ENCODE assay signal across 16 cellular contexts in the genomic region with DNA sequence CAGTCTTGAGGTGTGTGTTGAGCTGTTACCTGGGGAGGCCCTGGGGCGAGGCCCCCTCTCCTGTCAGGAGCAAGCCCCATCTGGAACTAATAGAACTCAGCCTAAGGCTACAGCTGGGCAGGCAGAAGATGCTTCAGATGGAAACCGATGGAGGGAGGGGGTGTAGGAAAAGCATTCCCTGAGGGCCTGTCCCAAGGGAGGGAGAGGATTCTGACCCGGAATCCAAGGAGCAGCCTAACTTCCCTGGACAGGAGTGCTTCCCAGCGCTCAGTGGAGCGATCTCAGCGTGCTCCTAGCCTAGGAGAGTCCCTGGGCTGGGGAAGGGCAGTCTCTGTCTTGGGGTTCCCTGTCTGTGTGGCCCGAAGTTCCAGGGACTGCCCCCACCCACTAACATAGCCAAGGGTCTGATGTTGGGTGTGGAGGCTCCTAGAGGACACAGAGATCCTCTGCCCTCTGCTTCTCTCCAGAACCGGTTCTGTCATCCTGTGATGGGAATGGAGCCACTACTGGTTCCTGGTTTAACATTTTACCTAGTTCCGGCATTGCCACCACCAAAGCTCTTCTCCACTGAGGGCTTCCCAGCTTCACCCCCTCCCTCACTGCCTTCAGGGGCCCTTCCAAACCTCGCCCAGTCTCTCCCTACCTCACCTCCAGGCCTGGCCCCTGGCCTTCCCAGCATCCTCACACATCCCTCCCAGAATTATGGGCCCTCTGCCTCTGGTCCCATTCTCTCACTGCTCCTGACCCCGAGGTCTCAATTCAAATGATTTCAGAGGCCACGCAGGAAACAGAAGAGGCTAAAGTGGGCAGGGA. TPM values are rescaled to one million over a fixed set of nuclear protein-coding genes. Genes with fewer than 3 reads are reported as not detected.
DNase-seq lines count a peak whose midpoint lies in the region; ATAC-seq and TF ChIP-seq lines count a peak whose summit lies in the region.
"Had no signal": no experiment of that assay in that cellular context is flagged by ENCODE, and none has a peak within 500 bp of the region (broad histone marks: within the 10 kb centered on the region; RNA-seq: fewer than 3 reads in every experiment).

No MANE protein-coding gene starts in this region.

- no peak for TF ChIP-seq EP300 in transverse colon (IDR thresholded peaks at IDR 0.05; ENCODE audit: low read depth)

- no peaks in the 10 kb centered on the region for H3K9me3 ChIP-seq in transverse colon
- H3K9me3 ChIP-seq: Caco-2 had no signal

- H3K36me3 ChIP-seq in mesendoderm (ENCODE audit: control insufficient read depth, insufficient read depth, low read length): no peaks in the 10 kb centered on the region
- no peaks in the 10 kb centered on the region for H3K36me3 ChIP-seq in transverse colon
- H3K36me3 ChIP-seq: gastroesophageal sphincter had no signal

- in situ Hi-C loops in transverse colon (cut with MboI; ENCODE audit: low pct_ligation_motif_present in 1 of 4, low pct_unique_long_range_greater_than_20kb in 1 of 4, low sequenced_read_pairs in 3 of 4): no loop called here

- ATAC-seq in SK-N-SH treated with all-trans-retinoic acid at 6 μM for 48 hours: peak; percentile 58
- no peak for ATAC-seq in GM21529 (IDR thresholded peaks at IDR 0.05; ENCODE audit: unreplicated experiment)
- ATAC-seq: gastroesophageal sphincter, left colon had no signal

- H3K18ac ChIP-seq in mesendoderm (ENCODE audit: low read length): no peak overlapping the region

- H3K4me1 ChIP-seq in mesendoderm (ENCODE audit: control insufficient read depth, low read depth, low read length) (no peaks in the 10 kb centered on the region), transverse colon (no peaks in the 10 kb centered on the region)
- H3K4me1 ChIP-seq: gastroesophageal sphincter had no signal

- no peaks in the 10 kb centered on the region for H3K79me1 ChIP-seq in mesendoderm (ENCODE audit: low read length)

- no peak overlapping the region for H3K9ac ChIP-seq in mesendoderm (ENCODE audit: low read length)

- no peak for TF ChIP-seq POLR2A in transverse colon (IDR thresholded peaks at IDR 0.05)

- DNase-seq in AG10803 (ENCODE audit: low read depth) (peak; percentile 15), HFF-Myc (ENCODE audit: extremely low read depth, low read depth) (peak; percentile 32), mesendoderm (no peak), caudate nucleus (lab: John Stamatoyannopoulos, UW) (no peak), epidermal melanocyte (ENCODE audit: insufficient read length, low spot score) (no peak), transverse colon (no peak)
- DNase-seq: activated CD4-positive, alpha-beta T cell treated with anti-CD3 and anti-CD28 coated beads, Interleukin-2, amount 50 U/mL, for 4 hours; activated naive CD4-positive, alpha-beta T cell treated with anti-CD3 and anti-CD28 coated beads, Interleukin-2, amount 10 ng/mL, durations not matched to agents 7 days and 5 days; left colon; RPMI8226; SW 1271 had no signal

- no peak overlapping the region for H3K4me2 ChIP-seq in mesendoderm (ENCODE audit: low read length)

- intact Hi-C loops in transverse colon (cut with DNase I; ENCODE audit: low total_unique reads): no loop called here

- H2BK120ac ChIP-seq in mesendoderm (ENCODE audit: low read depth, low read length): no peak overlapping the region

- no CpG with 5 or more reads among the region's 12 CpGs for WGBS in mesendoderm (ENCODE audit: extremely low coverage, insufficient coverage, low lambda C conversion rate)
- 68% methylated on average over 12 of the region's 12 CpGs; no CpG with 5 or more reads in 1 of the 2 donors for WGBS in transverse colon (ENCODE audit: low coverage in 1 of 2), 2 donors

- no peak overlapping the region for H4K5ac ChIP-seq in mesendoderm (ENCODE audit: low read length)

- H3K4me3 ChIP-seq in AG10803 (ENCODE audit: low read length): no peak overlapping the region
- H3K4me3 ChIP-seq in HFF-Myc (replicated peaks; ENCODE audit: low read depth, low read length): 0 out of 2 replicates have a peak overlapping the region, but pooled peaks have one; percentile 4
- no peak overlapping the region for H3K4me3 ChIP-seq in mesendoderm (ENCODE audit: low read length)
- no peak overlapping the region for H3K4me3 ChIP-seq in transverse colon
- H3K4me3 ChIP-seq: gastroesophageal sphincter had no signal

- H3K23ac ChIP-seq in mesendoderm (ENCODE audit: low read length): no peak overlapping the region

- H3K27me3 ChIP-seq in mesendoderm (ENCODE audit: insufficient read depth, low read length, poor library complexity) (no peaks in the 10 kb centered on the region), transverse colon (no peaks in the 10 kb centered on the region)

- no peak overlapping the region for H4K8ac ChIP-seq in mesendoderm (ENCODE audit: low read depth, low read length)

- H3K56ac ChIP-seq in mesendoderm (ENCODE audit: low read length): peak overlapping the region; percentile 15

- H3K4ac ChIP-seq in mesendoderm (ENCODE audit: low read depth, low read length): no peak overlapping the region

- no peaks in the 10 kb centered on the region for H3K79me2 ChIP-seq in mesendoderm (ENCODE audit: control insufficient read depth, insufficient read depth, low read length)

- no peak overlapping the region for H2AK5ac ChIP-seq in mesendoderm (ENCODE audit: low read length)

- H3K27ac ChIP-seq in mesendoderm (ENCODE audit: low read depth, low read length) (peak overlapping the region; percentile 19), caudate nucleus (ENCODE audit: low read depth, low read length) (no peak overlapping the region), transverse colon (no peak overlapping the region)
- H3K27ac ChIP-seq: gastroesophageal sphincter had no signal

- H2BK15ac ChIP-seq in mesendoderm (replicated peaks; ENCODE audit: low read depth): no peak overlapping the region

- no peak for TF ChIP-seq CTCF in AG10803 (conservative IDR thresholded peaks at IDR 0.05; ENCODE audit: low read length)
- no peak for TF ChIP-seq CTCF in HFF-Myc (IDR thresholded peaks at IDR 0.05; ENCODE audit: low read depth, low read length, missing control alignments)
- TF ChIP-seq CTCF in transverse colon (IDR thresholded peaks at IDR 0.05): no peak

- H2BK5ac ChIP-seq in mesendoderm (ENCODE audit: low read length): no peak overlapping the region

TF ChIP-seq in SK-N-SH treated with all-trans-retinoic acid at 6 μM for 48 hours, 23 proteins besides CTCF, POLR2A, EP300 and RAD21 (continues in another document):
- TF ChIP-seq, protein P1, sequence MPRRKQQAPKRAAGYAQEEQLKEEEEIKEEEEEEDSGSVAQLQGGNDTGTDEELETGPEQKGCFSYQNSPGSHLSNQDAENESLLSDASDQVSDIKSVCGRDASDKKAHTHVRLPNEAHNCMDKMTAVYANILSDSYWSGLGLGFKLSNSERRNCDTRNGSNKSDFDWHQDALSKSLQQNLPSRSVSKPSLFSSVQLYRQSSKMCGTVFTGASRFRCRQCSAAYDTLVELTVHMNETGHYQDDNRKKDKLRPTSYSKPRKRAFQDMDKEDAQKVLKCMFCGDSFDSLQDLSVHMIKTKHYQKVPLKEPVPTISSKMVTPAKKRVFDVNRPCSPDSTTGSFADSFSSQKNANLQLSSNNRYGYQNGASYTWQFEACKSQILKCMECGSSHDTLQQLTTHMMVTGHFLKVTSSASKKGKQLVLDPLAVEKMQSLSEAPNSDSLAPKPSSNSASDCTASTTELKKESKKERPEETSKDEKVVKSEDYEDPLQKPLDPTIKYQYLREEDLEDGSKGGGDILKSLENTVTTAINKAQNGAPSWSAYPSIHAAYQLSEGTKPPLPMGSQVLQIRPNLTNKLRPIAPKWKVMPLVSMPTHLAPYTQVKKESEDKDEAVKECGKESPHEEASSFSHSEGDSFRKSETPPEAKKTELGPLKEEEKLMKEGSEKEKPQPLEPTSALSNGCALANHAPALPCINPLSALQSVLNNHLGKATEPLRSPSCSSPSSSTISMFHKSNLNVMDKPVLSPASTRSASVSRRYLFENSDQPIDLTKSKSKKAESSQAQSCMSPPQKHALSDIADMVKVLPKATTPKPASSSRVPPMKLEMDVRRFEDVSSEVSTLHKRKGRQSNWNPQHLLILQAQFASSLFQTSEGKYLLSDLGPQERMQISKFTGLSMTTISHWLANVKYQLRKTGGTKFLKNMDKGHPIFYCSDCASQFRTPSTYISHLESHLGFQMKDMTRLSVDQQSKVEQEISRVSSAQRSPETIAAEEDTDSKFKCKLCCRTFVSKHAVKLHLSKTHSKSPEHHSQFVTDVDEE (CRISPR knock-in tag; IDR thresholded peaks at IDR 0.05): no peak
- no peak for TF ChIP-seq ARNTL (CRISPR knock-in tag; IDR thresholded peaks at IDR 0.05; ENCODE audit: borderline replicate concordance, low read depth)
- TF ChIP-seq SNAI2 (CRISPR knock-in tag; IDR thresholded peaks at IDR 0.05): no peak
- TF ChIP-seq ESRRG (CRISPR knock-in tag; IDR thresholded peaks at IDR 0.05): no peak
- no peak for TF ChIP-seq TCF4 (CRISPR knock-in tag; IDR thresholded peaks at IDR 0.05; ENCODE audit: borderline replicate concordance)
- TF ChIP-seq BACH2 (CRISPR knock-in tag; IDR thresholded peaks at IDR 0.05; ENCODE audit: borderline replicate concordance): no peak
- no peak for TF ChIP-seq ZFP3 (CRISPR knock-in tag; IDR thresholded peaks at IDR 0.05)
- TF ChIP-seq ZNF8 (CRISPR knock-in tag; IDR thresholded peaks at IDR 0.05): no peak
- TF ChIP-seq, protein P2, sequence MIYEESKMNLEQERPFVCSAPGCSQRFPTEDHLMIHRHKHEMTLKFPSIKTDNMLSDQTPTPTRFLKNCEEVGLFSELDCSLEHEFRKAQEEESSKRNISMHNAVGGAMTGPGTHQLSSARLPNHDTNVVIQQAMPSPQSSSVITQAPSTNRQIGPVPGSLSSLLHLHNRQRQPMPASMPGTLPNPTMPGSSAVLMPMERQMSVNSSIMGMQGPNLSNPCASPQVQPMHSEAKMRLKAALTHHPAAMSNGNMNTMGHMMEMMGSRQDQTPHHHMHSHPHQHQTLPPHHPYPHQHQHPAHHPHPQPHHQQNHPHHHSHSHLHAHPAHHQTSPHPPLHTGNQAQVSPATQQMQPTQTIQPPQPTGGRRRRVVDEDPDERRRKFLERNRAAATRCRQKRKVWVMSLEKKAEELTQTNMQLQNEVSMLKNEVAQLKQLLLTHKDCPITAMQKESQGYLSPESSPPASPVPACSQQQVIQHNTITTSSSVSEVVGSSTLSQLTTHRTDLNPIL (CRISPR knock-in tag; IDR thresholded peaks at IDR 0.05; ENCODE audit: low read depth): no peak
- TF ChIP-seq GLIS3 (CRISPR knock-in tag; IDR thresholded peaks at IDR 0.05): no peak

RNA-seq across cellular contexts. Expression of a gene that starts 58.7 kb away (rescaled TPM):
- polyA plus RNA-seq in mesendoderm (2013, experiment 1 of 2): 0.20 TPM
- polyA plus RNA-seq in mesendoderm (2013, experiment 2 of 2): 0.14 TPM
- under 1 TPM in 3 of 4 donors, not detected in 1; 0.27 to 0.60 (median 0.48) TPM for total RNA-seq in transverse colon
- total RNA-seq: epithelial cell of proximal tubule had no signal

Comparison
In these comparisons a context has a peak if more than half of its experiments do, and no peak if none do; other contexts are left out.
1. DNase-seq: peak in AG10803 (single experiment) and HFF-Myc (single experiment); none in mesendoderm (single experiment), caudate nucleus (0 of 61), epidermal melanocyte (single experiment) and transverse colon (single experiment).